8 cellular contexts compared by ENCODE assay signal in the genomic region with DNA sequence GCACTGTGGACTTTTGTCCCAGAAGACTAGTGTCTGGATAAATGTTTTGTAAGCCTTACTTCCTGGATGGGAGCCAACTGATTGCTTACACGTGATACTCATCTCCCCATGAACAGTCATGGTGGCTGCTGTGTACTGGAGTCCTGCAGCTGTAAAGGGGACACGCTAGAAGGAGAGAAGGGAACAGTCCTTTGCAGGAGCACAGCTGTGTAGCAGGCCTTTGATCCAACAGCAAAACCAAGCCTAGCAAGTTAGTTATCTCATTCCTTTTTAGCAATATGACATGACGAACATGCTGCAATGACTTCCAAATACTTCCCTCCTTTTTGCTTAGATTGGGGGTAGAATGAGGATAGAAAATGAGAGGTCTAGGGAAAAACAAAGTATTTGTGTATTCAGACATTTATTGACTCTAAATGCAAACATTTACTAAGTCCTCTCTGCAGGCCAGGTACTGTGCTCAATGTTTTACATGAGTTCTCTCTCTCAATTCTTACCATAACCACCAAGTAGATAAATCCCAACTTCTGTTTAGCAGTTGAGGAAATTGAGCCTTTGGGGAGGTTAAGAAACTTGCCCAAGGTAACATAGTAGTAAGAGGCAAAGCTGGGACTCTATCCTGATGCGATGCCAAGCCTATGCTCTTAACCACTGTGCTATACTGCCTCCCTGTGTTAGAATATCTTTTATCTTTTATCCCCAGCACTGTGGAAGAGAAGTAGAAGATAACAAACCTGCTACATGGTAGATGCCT. TPM values are rescaled to one million over a fixed set of nuclear protein-coding genes. Genes with fewer than 3 reads are reported as not detected.
DNase-seq lines count a peak whose midpoint lies in the region; ATAC-seq lines count a peak whose summit lies in the region.

No MANE protein-coding gene starts in this region.

- no peaks in the 10 kb centered on the region for H3K4me1 ChIP-seq in effector memory CD4-positive, alpha-beta T cell (ENCODE audit: control insufficient read depth, insufficient read depth, low read length, poor library complexity, severe bottlenecking)

- H3K36me3 ChIP-seq in effector memory CD4-positive, alpha-beta T cell (ENCODE audit: control insufficient read depth, insufficient read depth, low read length): no peaks in the 10 kb centered on the region

- peak overlapping the region; percentile 30 for H3K27ac ChIP-seq in temporal lobe (ENCODE audit: low read depth, low read length)
- H3K27ac ChIP-seq in effector memory CD4-positive, alpha-beta T cell (ENCODE audit: insufficient read depth, low read length, poor library complexity, severe bottlenecking): no peak overlapping the region

- no peak overlapping the region for H3K4me3 ChIP-seq in effector memory CD4-positive, alpha-beta T cell (ENCODE audit: insufficient read depth, low read depth, low read length, poor library complexity, severe bottlenecking)

- ATAC-seq in GM18520 (IDR thresholded peaks at IDR 0.05; ENCODE audit: unreplicated experiment): peak; percentile 41

- DNase-seq in Ammon's horn (ENCODE audit: low spot score): peak; percentile 79
- peak; percentile 26 for DNase-seq in NCI-H2171 treated with DMSO at 0.1 percent for 48 hours (lab: John Stamatoyannopoulos, UW)
- DNase-seq in amniotic stem cell (lab: John Stamatoyannopoulos, UW): peak; percentile 22
- peak; percentile 22 for DNase-seq in iPS-NIHi11 (ENCODE audit: low spot score)
- DNase-seq in stimulated activated CD4-positive, alpha-beta T cell treated with anti-CD3 and anti-CD28 coated beads, Interleukin-12 subunit alpha, Interleukin-12 subunit beta, amount 100 ng/mL, for 4 hours: no peak
- no peak for DNase-seq in effector memory CD4-positive, alpha-beta T cell

- no peaks in the 10 kb centered on the region for H3K27me3 ChIP-seq in effector memory CD4-positive, alpha-beta T cell (replicated peaks; ENCODE audit: control insufficient read depth, insufficient read depth, low read length, poor library complexity, severe bottlenecking)

- H3K9me3 ChIP-seq in effector memory CD4-positive, alpha-beta T cell (ENCODE audit: control insufficient read depth, low read length): no peaks in the 10 kb centered on the region

RNA-seq across cellular contexts. Expression of gene CD28, which starts 55.4 kb away (rescaled TPM):
- total RNA-seq in temporal lobe: 0.25 TPM

Comparison
In these comparisons a context has a peak if more than half of its experiments do, and no peak if none do; other contexts are left out.
1. DNase-seq: peak in Ammon's horn (single experiment), NCI-H2171 treated with DMSO at 0.1 percent for 48 hours (single experiment), amniotic stem cell (single experiment) and iPS-NIHi11 (single experiment); none in stimulated activated CD4-positive, alpha-beta T cell treated with anti-CD3 and anti-CD28 coated beads, Interleukin-12 subunit alpha, Interleukin-12 subunit beta, amount 100 ng/mL, for 4 hours (single experiment) and effector memory CD4-positive, alpha-beta T cell (0 of 3).